Comparison of ENCODE assay signal across 26 cellular contexts in the genomic region with DNA sequence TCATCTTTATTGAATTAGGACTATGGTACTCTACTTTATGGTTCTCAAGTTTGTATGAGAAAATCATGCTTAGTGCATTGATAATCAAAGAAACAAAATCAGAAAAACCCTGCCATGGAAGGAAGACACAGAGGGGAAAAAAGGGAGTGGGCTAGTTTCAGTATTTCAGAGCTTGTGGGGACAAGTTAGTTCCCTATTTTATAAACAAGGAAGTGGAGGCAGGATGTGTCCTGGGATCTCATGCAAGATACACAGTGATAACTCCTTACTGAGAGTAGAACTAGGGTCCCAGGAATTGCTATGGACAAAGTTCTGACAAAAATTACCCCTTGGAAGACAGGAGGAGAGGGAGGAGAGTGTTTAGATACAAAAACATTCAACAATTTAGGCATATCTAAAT.
"Had no signal": no experiment of that assay in that cellular context is flagged by ENCODE, and none has a peak within 500 bp of the region (broad histone marks: within the 10 kb centered on the region; RNA-seq: fewer than 3 reads in every experiment).

No MANE protein-coding gene starts in this region.

- H3K4me3 Mint-ChIP-seq: activated CD8-positive, alpha-beta T cell treated with anti-CD3 and anti-CD28 coated beads, Interleukin-2, amount 10 ng/mL, durations not matched to agents 7 days and 5 days; activated naive CD8-positive, alpha-beta T cell treated with anti-CD3 and anti-CD28 coated beads, Interleukin-2, amount 10 ng/mL, durations not matched to agents 7 days and 5 days; T-helper 1 cell treated with Interleukin-12 subunit alpha and Interleukin-12 subunit beta and Interleukin-4 antibody, amounts not matched to agents 30 μg/mL and 1 μg/mL, for 36 hours had no signal

- H3K4me1 Mint-ChIP-seq: activated naive CD8-positive, alpha-beta T cell treated with anti-CD3 and anti-CD28 coated beads, Interleukin-2, amount 10 ng/mL, durations not matched to agents 7 days and 5 days had no signal

- H3K9me3 Mint-ChIP-seq: activated naive CD8-positive, alpha-beta T cell treated with anti-CD3 and anti-CD28 coated beads, Interleukin-2, amount 10 ng/mL, durations not matched to agents 7 days and 5 days; T-helper 1 cell treated with Interleukin-12 subunit alpha and Interleukin-12 subunit beta and Interleukin-4 antibody, amounts not matched to agents 30 μg/mL and 1 μg/mL, for 36 hours had no signal

- H3K27me3 Mint-ChIP-seq: activated naive CD8-positive, alpha-beta T cell treated with anti-CD3 and anti-CD28 coated beads, Interleukin-2, amount 10 ng/mL, durations not matched to agents 7 days and 5 days had no signal

- FAIRE-seq: colon had no signal

- H3K27ac Mint-ChIP-seq: activated CD8-positive, alpha-beta T cell treated with anti-CD3 and anti-CD28 coated beads, Interleukin-2, amount 10 ng/mL, durations not matched to agents 7 days and 5 days; activated naive CD8-positive, alpha-beta T cell treated with anti-CD3 and anti-CD28 coated beads, Interleukin-2, amount 10 ng/mL, durations not matched to agents 7 days and 5 days; T-helper 1 cell treated with Interleukin-12 subunit alpha and Interleukin-12 subunit beta and Interleukin-4 antibody, amounts not matched to agents 30 μg/mL and 1 μg/mL, for 36 hours had no signal

- DNase-seq: activated CD4-positive, alpha-beta T cell treated with anti-CD3 and anti-CD28 coated beads for 4 hours; activated CD8-positive, alpha-beta memory T cell treated with anti-CD3 and anti-CD28 coated beads, Interleukin-2, amount 50 U/mL, for 48 hours; activated CD8-positive, alpha-beta T cell treated with anti-CD3 and anti-CD28 coated beads, Interleukin-2, amount 10 ng/mL, durations not matched to agents 7 days and 5 days; activated naive CD4-positive, alpha-beta T cell treated with anti-CD3 and anti-CD28 coated beads, Interleukin-2, amount 50 U/mL, for 16 hours; activated naive CD8-positive, alpha-beta T cell treated with anti-CD3 and anti-CD28 coated beads, Interleukin-2, amount 10 ng/mL, durations not matched to agents 7 days and 5 days; activated T-cell treated with anti-CD3 and anti-CD28 coated beads, Interleukin-2, amount 50 U/mL, for 1 hour; adrenal gland; anterior cingulate cortex; cerebellar nuclear complex; IMR-90; KG1; NCI-H1092 treated with DMSO at 0.1 percent for 48 hours; NCI-H1417 treated with DMSO at 0.1 percent for 48 hours; NCI-H1694; NCI-H2029 treated with DMSO at 0.1 percent for 48 hours; NCI-H345; NCI-H510A treated with DMSO at 0.1 percent for 48 hours; NCI-H69; NK-92 treated with Interleukin-12 subunit alpha and Interleukin-12 subunit beta, amount 100 ng/mL, for 24 hours; Peyer's patch; Right ventricle myocardium superior; SJCRH30; SK-N-SH had no signal

- ATAC-seq: activated CD4-positive, CD25-positive, alpha-beta regulatory T cell treated with anti-CD3 and anti-CD28 coated beads, Interleukin-2, amount 50 U/mL, for 24 hours; activated CD8-positive, alpha-beta T cell treated with anti-CD3 and anti-CD28 coated beads, Interleukin-2, amount 10 ng/mL, durations not matched to agents 7 days and 5 days had no signal

- H3K36me3 Mint-ChIP-seq: activated naive CD8-positive, alpha-beta T cell treated with anti-CD3 and anti-CD28 coated beads, Interleukin-2, amount 10 ng/mL, durations not matched to agents 7 days and 5 days had no signal
